8 cellular contexts compared by ENCODE assay signal in the genomic region with DNA sequence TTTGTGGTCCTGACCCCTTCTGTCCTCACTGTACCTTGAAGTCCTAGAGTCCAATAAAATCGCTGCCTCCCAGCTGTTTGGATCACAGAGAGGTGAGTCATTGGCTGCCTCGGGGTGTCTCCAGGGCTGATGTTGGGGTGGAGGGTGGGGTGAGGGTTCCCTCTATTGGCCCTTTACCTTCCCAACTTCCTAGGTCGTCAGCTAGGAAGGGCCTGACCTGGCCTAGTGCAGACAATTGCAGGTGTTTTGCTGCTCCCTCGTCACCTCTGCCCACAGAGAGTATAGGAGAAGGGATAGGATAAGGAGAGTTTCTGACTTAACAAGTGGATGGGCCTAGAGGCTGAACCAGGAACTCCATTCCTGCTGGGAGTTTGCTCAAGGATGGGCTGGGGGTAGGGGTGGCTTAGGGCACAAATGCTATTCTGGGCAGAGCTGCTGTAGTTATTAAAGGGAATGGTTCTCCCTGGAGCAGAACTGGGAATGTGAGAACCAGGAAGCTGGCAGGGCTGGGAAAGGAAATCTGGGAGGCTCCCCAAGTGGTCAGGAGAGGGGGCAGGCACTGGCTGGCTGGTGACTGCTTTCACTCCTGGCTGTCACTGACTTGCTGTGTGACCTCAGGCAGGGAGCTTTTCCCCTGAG. TPM values are rescaled to one million over a fixed set of nuclear protein-coding genes. Genes with fewer than 3 reads are reported as not detected.
DNase-seq lines count a peak whose midpoint lies in the region; ATAC-seq and TF ChIP-seq lines count a peak whose summit lies in the region.

No MANE protein-coding gene starts in this region.

- H3K4me3 ChIP-seq in BLaER1, result peak overlapping the region; percentile 92; the same call in 1 of the 2 replicates
- H3K4me3 ChIP-seq in gastroesophageal sphincter, result peak overlapping the region in 1 of 2 donors; percentile 62

- CTCF ChIA-PET in activated B cell treated with CpG ODN at 0.5 μM for 24 hours (lab: Charles Lee), result interaction anchor here (1.5 kb wide), 1 partner anchor 167 kb away, joined by 6 read pairs; no protein-coding TSS in a partner anchor

- no peak for TF ChIP-seq EP300 in gastroesophageal sphincter (IDR thresholded peaks at IDR 0.05)

- intact Hi-C loops in activated B cell treated with CpG ODN at 0.5 μM for 24 hours (cut with micrococcal nuclease), result loop anchor here (2.0 to 10.0 kb wide), 2 partner anchors 387 to 711 kb away; a partner anchor contains a TSS

- peaks cover 59% of the 10 kb centered on the region for H3K4me1 ChIP-seq in BLaER1
- peaks cover 0 to 58% (median 19%) of the 10 kb centered on the region in 3 donors for H3K4me1 ChIP-seq in gastroesophageal sphincter

- H3K27ac ChIP-seq in BLaER1 (peak overlapping the region; percentile 96), gastroesophageal sphincter (peak overlapping the region; percentile 86 to 100 (median 97))

- H3K36me3 ChIP-seq in BLaER1, result no peaks in the 10 kb centered on the region
- H3K36me3 ChIP-seq in gastroesophageal sphincter, result no peaks in the 10 kb centered on the region

- POLR2A ChIA-PET in activated B cell treated with CpG ODN at 0.5 μM for 24 hours (lab: Charles Lee), result interaction anchor here (1.8 to 2.0 kb wide), 2 partner anchors 28 to 147 kb away, joined by 4 to 16 read pairs; a partner anchor contains a TSS

- H3K9me3 ChIP-seq in BLaER1 (no peaks in the 10 kb centered on the region), gastroesophageal sphincter (no peaks in the 10 kb centered on the region)

- TF ChIP-seq CTCF in activated B cell treated with CpG ODN at 0.5 μM for 24 hours (IDR thresholded peaks at IDR 0.05) (no peak), gastroesophageal sphincter (IDR thresholded peaks at IDR 0.05) (peak in 2 of 4 experiments; percentile 32 to 37), progenitor cell of endocrine pancreas (IDR thresholded peaks at IDR 0.05; ENCODE audit: unreplicated experiment) (peak; percentile 14)

- H4K20me1 ChIP-seq in BLaER1, result peaks cover 6% of the 10 kb centered on the region

- H3K27me3 ChIP-seq in BLaER1 (peaks cover 6% of the 10 kb centered on the region), gastroesophageal sphincter (no peaks in the 10 kb centered on the region)

- no peaks in the 10 kb centered on the region for H3K9me3 Mint-ChIP-seq in activated B cell treated with CpG ODN at 0.5 μM for 24 hours
- H3K9me3 Mint-ChIP-seq in progenitor cell of endocrine pancreas (ENCODE audit: low read depth), result no peaks in the 10 kb centered on the region

- H3K4me2 ChIP-seq in BLaER1, result peak overlapping the region; percentile 82

- H3K36me3 Mint-ChIP-seq in activated B cell treated with CpG ODN at 0.5 μM for 24 hours (ENCODE audit: low read depth) (peaks cover 4% of the 10 kb centered on the region), progenitor cell of endocrine pancreas (ENCODE audit: insufficient read depth) (no peaks in the 10 kb centered on the region)

- H3K27ac Mint-ChIP-seq in activated B cell treated with CpG ODN at 0.5 μM for 24 hours, result peak overlapping the region; percentile 85
- H3K27ac Mint-ChIP-seq in progenitor cell of endocrine pancreas, result peak overlapping the region; percentile 99

- peaks cover 7% of the 10 kb centered on the region for H3K27me3 Mint-ChIP-seq in activated B cell treated with CpG ODN at 0.5 μM for 24 hours
- peaks cover 19% of the 10 kb centered on the region for H3K27me3 Mint-ChIP-seq in progenitor cell of endocrine pancreas

- H3K9ac ChIP-seq in BLaER1, result peak overlapping the region; percentile 94; the same call in 1 of the 2 replicates

- no peak for ATAC-seq in activated B cell treated with CpG ODN at 0.5 μM for 24 hours (ENCODE audit: low read depth)
- ATAC-seq in gastroesophageal sphincter, result no peak
- ATAC-seq in HG03097 (IDR thresholded peaks at IDR 0.05; ENCODE audit: low FRiP score, unreplicated experiment), result no peak
- ATAC-seq in GM18511 (IDR thresholded peaks at IDR 0.05; ENCODE audit: unreplicated experiment), result no peak
- no peak for ATAC-seq in HG02852 (IDR thresholded peaks at IDR 0.05; ENCODE audit: unreplicated experiment)

- DNase-seq in H4 (ENCODE audit: low spot score), result peak; percentile 35
- no peak for DNase-seq in activated B cell treated with CpG ODN at 0.5 μM for 24 hours
- no peak for DNase-seq in progenitor cell of endocrine pancreas (ENCODE audit: low spot score, unreplicated experiment)

- WGBS in gastroesophageal sphincter (ENCODE audit: low coverage in 1 of 2), 2 donors, result 0% methylated on average over 1 of the region's 4 CpGs; no CpG with 5 or more reads in 1 of the 2 donors

- H3K4me3 Mint-ChIP-seq in activated B cell treated with CpG ODN at 0.5 μM for 24 hours (peak overlapping the region; percentile 87), progenitor cell of endocrine pancreas (ENCODE audit: low read depth) (peak overlapping the region; percentile 97)

- H3K4me1 Mint-ChIP-seq in activated B cell treated with CpG ODN at 0.5 μM for 24 hours (peaks cover 25% of the 10 kb centered on the region), progenitor cell of endocrine pancreas (ENCODE audit: low read depth) (peaks cover 35% of the 10 kb centered on the region)

- no peak for TF ChIP-seq POLR2A in gastroesophageal sphincter (IDR thresholded peaks at IDR 0.05)

RNA-seq across cellular contexts. Expression of a gene that starts 1.4 kb away (rescaled TPM):
- total RNA-seq in H4 (2014; rRNA removed; shearing (Covaris generic)), result 4.2 and 6.1 TPM in 2 replicates
- total RNA-seq in activated B cell treated with CpG ODN at 0.5 μM for 24 hours (4.0 and 4.2 TPM in 2 replicates), gastroesophageal sphincter (10 to 100 TPM; 22.8 to 67.8 (median 53.0) TPM), progenitor cell of endocrine pancreas (31.5 and 33.0 TPM in 2 replicates)

RNA-seq across cellular contexts. Expression of a gene that starts 28.6 kb away (rescaled TPM):
- 20.9 and 35.8 TPM in 2 replicates for total RNA-seq in H4 (2014; rRNA removed; shearing (Covaris generic))
- total RNA-seq in activated B cell treated with CpG ODN at 0.5 μM for 24 hours, result 14.7 and 15.3 TPM in 2 replicates
- total RNA-seq in gastroesophageal sphincter, result 10 to 100 TPM in 3 of 4 donors, 1 to 10 TPM in 1; 5.4 to 11.8 (median 10.8) TPM
- 44.3 and 45.8 TPM in 2 replicates for total RNA-seq in progenitor cell of endocrine pancreas
